ENCODE assay signal across 13 cellular contexts in the genomic region with DNA sequence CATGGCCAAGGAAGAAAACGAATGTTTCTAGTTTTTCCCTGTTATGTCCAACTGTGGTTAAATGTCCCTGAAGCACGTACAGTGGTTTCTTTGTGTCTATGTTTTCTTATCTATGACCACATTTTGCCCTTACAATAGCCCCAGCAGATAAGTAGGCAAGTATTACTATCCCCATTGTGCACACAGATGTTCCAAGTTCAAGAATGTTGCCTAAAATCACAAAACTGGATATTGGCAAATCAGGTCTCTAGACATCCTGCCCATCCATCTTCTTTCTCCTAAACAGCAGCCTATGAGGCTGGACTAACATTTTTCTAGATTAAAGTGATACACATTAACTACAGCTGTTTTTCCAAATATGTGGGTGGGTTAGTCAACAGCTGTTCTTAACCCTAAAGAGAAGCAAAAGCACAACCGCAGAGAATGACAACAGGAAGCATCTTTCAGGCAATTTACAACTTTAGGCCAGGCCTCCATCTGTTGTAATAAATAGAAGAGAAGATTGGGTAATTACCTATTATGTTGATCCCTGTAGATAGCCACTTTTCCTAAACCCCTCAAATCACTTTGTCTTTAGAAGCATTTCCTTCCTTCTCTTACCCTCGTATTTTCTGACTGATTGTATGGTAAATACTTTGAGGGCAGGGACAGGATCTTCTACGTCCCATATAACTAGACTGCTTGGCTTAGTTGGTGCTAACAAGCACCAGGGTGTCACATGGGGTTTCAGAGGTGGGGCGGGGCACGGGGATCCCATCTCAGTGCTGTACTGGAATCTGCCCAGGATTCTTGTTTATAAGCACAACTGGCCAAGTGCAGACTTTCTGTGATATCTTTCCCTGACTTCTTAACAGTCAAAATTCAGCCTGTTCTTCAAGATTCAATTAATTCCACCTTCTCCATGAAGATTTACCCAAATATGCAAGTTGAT.
DNase-seq lines count a peak whose midpoint lies in the region; ATAC-seq, FAIRE-seq and TF ChIP-seq lines count a peak whose summit lies in the region.
"Had no signal": no experiment of that assay in that cellular context is flagged by ENCODE, and none has a peak within 500 bp of the region (broad histone marks: within the 10 kb centered on the region; RNA-seq: fewer than 3 reads in every experiment).

No MANE protein-coding gene starts in this region.

- DNase-seq in NCI-H2227 (lab: John Stamatoyannopoulos, UW; ENCODE audit: unreplicated experiment) (peak; percentile 12), NCI-H2227 treated with DMSO at 0.1 percent for 48 hours (lab: John Stamatoyannopoulos, UW) (no peak), OCI-M1 (lab: John Stamatoyannopoulos, UW) (peak; percentile 11), fibroblast of villous mesenchyme (ENCODE audit: low read depth) (peak; percentile 95), small intestine (peak; percentile 2), kidney tubule cell (ENCODE audit: low spot score) (no peak)
- DNase-seq in activated CD8-positive, alpha-beta memory T cell treated with anti-CD3 and anti-CD28 coated beads, Interleukin-2, amount 10 ng/mL, durations not matched to agents 7 days and 5 days, result no peak
- DNase-seq: activated CD4-positive, alpha-beta memory T cell treated with anti-CD3 and anti-CD28 coated beads for 36 hours; activated naive CD4-positive, alpha-beta T cell; dermis blood vessel endothelial cell; hippocampal formation; T-helper 1 cell had no signal

- no peak overlapping the region for H3K27ac Mint-ChIP-seq in activated CD8-positive, alpha-beta memory T cell treated with anti-CD3 and anti-CD28 coated beads, Interleukin-2, amount 10 ng/mL, durations not matched to agents 7 days and 5 days
- H3K27ac Mint-ChIP-seq: activated CD4-positive, alpha-beta memory T cell treated with anti-CD3 and anti-CD28 coated beads for 36 hours had no signal

- no peak overlapping the region for H3K4me3 ChIP-seq in fibroblast of villous mesenchyme (ENCODE audit: low read depth, low read length)
- no peak overlapping the region for H3K4me3 ChIP-seq in small intestine (ENCODE audit: low read depth in 1 of 2, low read length in 2 of 2)

- no peak overlapping the region for H3K4me3 Mint-ChIP-seq in activated CD8-positive, alpha-beta memory T cell treated with anti-CD3 and anti-CD28 coated beads, Interleukin-2, amount 10 ng/mL, durations not matched to agents 7 days and 5 days
- H3K4me3 Mint-ChIP-seq: activated CD4-positive, alpha-beta memory T cell treated with anti-CD3 and anti-CD28 coated beads for 36 hours had no signal

- no peaks in the 10 kb centered on the region for H3K27me3 ChIP-seq in small intestine (ENCODE audit: control insufficient read depth in 2 of 2, insufficient read depth in 2 of 2, low read length in 2 of 2)

- H3K4me1 Mint-ChIP-seq in activated CD8-positive, alpha-beta memory T cell treated with anti-CD3 and anti-CD28 coated beads, Interleukin-2, amount 10 ng/mL, durations not matched to agents 7 days and 5 days, result peaks cover 4% of the 10 kb centered on the region

- no peaks in the 10 kb centered on the region for H3K9me3 Mint-ChIP-seq in activated CD8-positive, alpha-beta memory T cell treated with anti-CD3 and anti-CD28 coated beads, Interleukin-2, amount 10 ng/mL, durations not matched to agents 7 days and 5 days (ENCODE audit: low read depth)
- H3K9me3 Mint-ChIP-seq: activated CD4-positive, alpha-beta memory T cell treated with anti-CD3 and anti-CD28 coated beads for 36 hours had no signal

- no peaks in the 10 kb centered on the region for H3K27me3 Mint-ChIP-seq in activated CD8-positive, alpha-beta memory T cell treated with anti-CD3 and anti-CD28 coated beads, Interleukin-2, amount 10 ng/mL, durations not matched to agents 7 days and 5 days
- H3K27me3 Mint-ChIP-seq: activated CD4-positive, alpha-beta memory T cell treated with anti-CD3 and anti-CD28 coated beads for 36 hours had no signal

- no peaks in the 10 kb centered on the region for H3K4me1 ChIP-seq in small intestine (ENCODE audit: control insufficient read depth in 2 of 2, insufficient read depth in 1 of 2, low read depth in 1 of 2, low read length in 1 of 2)

- no peaks in the 10 kb centered on the region for H3K36me3 ChIP-seq in small intestine (ENCODE audit: control insufficient read depth in 2 of 2, insufficient read depth in 2 of 2, low read length in 2 of 2)

- 56 to 74% (median 66%) methylated on average over 7 of the region's 7 CpGs for WGBS in small intestine, 3 donors

- CTCF ChIA-PET in activated CD8-positive, alpha-beta memory T cell treated with anti-CD3 and anti-CD28 coated beads, Interleukin-2, amount 10 ng/mL, durations not matched to agents 7 days and 5 days (lab: Charles Lee), result no interaction called here

- no peaks in the 10 kb centered on the region for H3K9me3 ChIP-seq in small intestine (ENCODE audit: control insufficient read depth, low read depth)

- FAIRE-seq in small intestine (lab: Jason Lieb, UNC), result no peak

- no peak for ATAC-seq in HG03159 (IDR thresholded peaks at IDR 0.05; ENCODE audit: unreplicated experiment)
- ATAC-seq in activated CD8-positive, alpha-beta memory T cell treated with anti-CD3 and anti-CD28 coated beads, Interleukin-2, amount 10 ng/mL, durations not matched to agents 7 days and 5 days, result no peak

- TF ChIP-seq CTCF in fibroblast of villous mesenchyme (IDR thresholded peaks at IDR 0.05; ENCODE audit: insufficient read depth, low read depth, low read length), result no peak

- no peaks in the 10 kb centered on the region for H3K36me3 Mint-ChIP-seq in activated CD8-positive, alpha-beta memory T cell treated with anti-CD3 and anti-CD28 coated beads, Interleukin-2, amount 10 ng/mL, durations not matched to agents 7 days and 5 days
- H3K36me3 Mint-ChIP-seq: activated CD4-positive, alpha-beta memory T cell treated with anti-CD3 and anti-CD28 coated beads for 36 hours had no signal

- H3K27ac ChIP-seq in small intestine (ENCODE audit: low read depth in 1 of 2, low read length in 1 of 2), result peak overlapping the region in 1 of 2 donors; percentile 49

Comparison
In these comparisons a context has a peak if more than half of its experiments do, and no peak if none do; other contexts are left out.
1. DNase-seq: peak in NCI-H2227 (single experiment), OCI-M1 (single experiment), fibroblast of villous mesenchyme (single experiment) and small intestine (single experiment); none in NCI-H2227 treated with DMSO at 0.1 percent for 48 hours (single experiment), activated CD8-positive, alpha-beta memory T cell treated with anti-CD3 and anti-CD28 coated beads, Interleukin-2, amount 10 ng/mL, durations not matched to agents 7 days and 5 days (single experiment) and kidney tubule cell (single experiment).